8 cellular contexts compared by ENCODE assay signal in the genomic region with DNA sequence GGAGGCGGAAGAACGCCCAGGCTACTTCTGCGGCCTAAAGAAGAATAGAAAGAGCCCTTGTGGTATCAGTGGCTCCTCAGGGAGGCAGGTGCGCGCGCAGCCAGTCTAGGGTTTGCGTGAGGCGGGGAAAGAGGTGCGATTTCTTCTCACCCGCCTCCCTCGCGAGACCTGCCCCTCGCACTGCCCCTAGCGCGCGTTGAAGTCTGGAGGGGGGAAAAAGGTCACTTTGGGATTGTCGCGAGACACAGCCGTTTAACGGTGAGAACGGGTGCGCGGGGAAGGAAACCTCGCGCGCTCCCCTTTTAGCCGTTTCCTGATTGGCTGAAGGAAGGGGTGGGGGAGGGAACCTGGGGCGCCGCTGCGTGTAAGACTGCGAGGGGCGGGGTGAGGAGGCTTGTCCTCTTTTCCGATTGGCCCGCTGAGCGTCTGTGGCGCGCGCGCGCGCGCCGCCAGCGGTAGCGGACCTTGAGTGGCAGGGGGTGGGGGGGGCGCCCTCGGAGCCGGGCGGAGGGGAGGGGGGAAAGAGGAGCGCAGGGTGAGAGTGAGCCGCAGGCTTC. TPM values are rescaled to one million over a fixed set of nuclear protein-coding genes. Genes with fewer than 3 reads are reported as not detected.
DNase-seq lines count a peak whose midpoint lies in the region; ATAC-seq and TF ChIP-seq lines count a peak whose summit lies in the region.

A gene with protein sequence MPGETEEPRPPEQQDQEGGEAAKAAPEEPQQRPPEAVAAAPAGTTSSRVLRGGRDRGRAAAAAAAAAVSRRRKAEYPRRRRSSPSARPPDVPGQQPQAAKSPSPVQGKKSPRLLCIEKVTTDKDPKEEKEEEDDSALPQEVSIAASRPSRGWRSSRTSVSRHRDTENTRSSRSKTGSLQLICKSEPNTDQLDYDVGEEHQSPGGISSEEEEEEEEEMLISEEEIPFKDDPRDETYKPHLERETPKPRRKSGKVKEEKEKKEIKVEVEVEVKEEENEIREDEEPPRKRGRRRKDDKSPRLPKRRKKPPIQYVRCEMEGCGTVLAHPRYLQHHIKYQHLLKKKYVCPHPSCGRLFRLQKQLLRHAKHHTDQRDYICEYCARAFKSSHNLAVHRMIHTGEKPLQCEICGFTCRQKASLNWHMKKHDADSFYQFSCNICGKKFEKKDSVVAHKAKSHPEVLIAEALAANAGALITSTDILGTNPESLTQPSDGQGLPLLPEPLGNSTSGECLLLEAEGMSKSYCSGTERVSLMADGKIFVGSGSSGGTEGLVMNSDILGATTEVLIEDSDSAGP (plus strand): TSS at position 429 of the 557 bp plus-strand sequence. CDS start 219 bp downstream, outside the sequence.

- peak within 1 kb of the TSS; percentile 94 to 97 for H3K4me3 ChIP-seq in ascending aorta
- H3K4me3 ChIP-seq in right cardiac atrium (ENCODE audit: low read length): peak within 1 kb of the TSS; percentile 87
- peak within 1 kb of the TSS; percentile 92 for H3K4me3 ChIP-seq in psoas muscle
- H3K4me3 ChIP-seq in urinary bladder (ENCODE audit: low read depth, low read length): peak within 1 kb of the TSS; percentile 98

- H3K27me3 ChIP-seq in ascending aorta: no peaks in the 10 kb centered on the region
- no peaks in the 10 kb centered on the region for H3K27me3 ChIP-seq in right cardiac atrium (ENCODE audit: control insufficient read depth, insufficient read depth)
- H3K27me3 ChIP-seq in psoas muscle (ENCODE audit: insufficient read depth in 3 of 3, low read length in 2 of 3): no peaks in the 10 kb centered on the region

- peak; percentile 58 for TF ChIP-seq POLR2A in GM15510 (IDR thresholded peaks at IDR 0.05; ENCODE audit: borderline replicate concordance, extremely low read depth, insufficient read length)

- ATAC-seq in HG02943 (IDR thresholded peaks at IDR 0.05; ENCODE audit: low read depth, unreplicated experiment) (peak; percentile 36), right cardiac atrium (peak; percentile 92 to 93), psoas muscle (peak; percentile 81 to 84 (median 82))

- WGBS in right cardiac atrium: under 1% methylated on average over 51 of the region's 51 CpGs
- WGBS in psoas muscle, 3 donors: 0% methylated on average over 22 to 50 of the region's 51 CpGs
- under 1% methylated on average over 49 of the region's 51 CpGs for WGBS in urinary bladder

- peak; percentile 94 for DNase-seq in NCI-H2029 treated with DMSO at 0.1 percent for 48 hours (lab: John Stamatoyannopoulos, UW)
- DNase-seq in T-helper 22 cell (ENCODE audit: low read depth): peak; percentile 97
- peak; percentile 92 to 99 for DNase-seq in ascending aorta (ENCODE audit: low spot score in 2 of 2)
- DNase-seq in right cardiac atrium: peak; percentile 98 to 99 (median 99)
- peak; percentile 98 to 99 for DNase-seq in psoas muscle

- H3K36me3 ChIP-seq in ascending aorta (no peaks in the 10 kb centered on the region), psoas muscle (ENCODE audit: insufficient read depth in 1 of 2, low read depth in 1 of 2) (no peaks in the 10 kb centered on the region), urinary bladder (ENCODE audit: insufficient read depth) (no peaks in the 10 kb centered on the region)

- H3K9me3 ChIP-seq in ascending aorta: no peaks in the 10 kb centered on the region
- no peaks in the 10 kb centered on the region for H3K9me3 ChIP-seq in right cardiac atrium (ENCODE audit: control insufficient read depth, low read length)
- H3K9me3 ChIP-seq in psoas muscle: no peaks in the 10 kb centered on the region

- TF ChIP-seq CTCF in ascending aorta (IDR thresholded peaks at IDR 0.05) (no peak), psoas muscle (IDR thresholded peaks at IDR 0.05) (no peak)

- H3K4me1 ChIP-seq in ascending aorta (peaks cover 0 to 37% of the 10 kb centered on the region in 2 donors), right cardiac atrium (ENCODE audit: control insufficient read depth, insufficient read depth, low read length) (peaks cover 2% of the 10 kb centered on the region), psoas muscle (peaks cover 70% of the 10 kb centered on the region), urinary bladder (ENCODE audit: insufficient read depth) (no peaks in the 10 kb centered on the region)

- intact Hi-C loops in ascending aorta (cut with DNase I) (loop anchor here (1.0 to 10.0 kb wide), 12 partner anchors 14 to 1504 kb away; a partner anchor contains a TSS), right cardiac atrium (cut with DNase I) (loop anchor here in 3 of 4 donors (10.0 kb wide), 1 partner anchor 96 kb away; no protein-coding TSS in a partner anchor), psoas muscle (cut with DNase I) (loop anchor here (5.0 kb wide), 1 partner anchor 49 kb away; no protein-coding TSS in a partner anchor)

- peak within 1 kb of the TSS; percentile 98 to 99 for H3K27ac ChIP-seq in ascending aorta
- peak within 1 kb of the TSS; percentile 100 for H3K27ac ChIP-seq in right cardiac atrium (ENCODE audit: low read length)
- H3K27ac ChIP-seq in psoas muscle: peak within 1 kb of the TSS; percentile 100
- peak within 1 kb of the TSS; percentile 100 for H3K27ac ChIP-seq in urinary bladder (ENCODE audit: low read depth)

RNA-seq across cellular contexts. Expression of the gene that starts here (rescaled TPM):
- total RNA-seq in ascending aorta (32.5 TPM), right cardiac atrium (10 to 100 TPM; 53.3 to 60.9 (median 55.8) TPM), psoas muscle (10 to 100 TPM; 68.3 to 94.1 (median 79.4) TPM), urinary bladder (54.0 TPM)
- polyA plus RNA-seq in right cardiac atrium (16.7 TPM), psoas muscle (10 to 100 TPM; 27.8 to 88.7 (median 49.4) TPM), urinary bladder (37.9 TPM)

Comparison
In these comparisons a context has a peak if more than half of its experiments do, and no peak if none do; other contexts are left out.
1. Peak in every context shown above with its lines: DNase-seq, ATAC-seq, H3K4me3 ChIP-seq and H3K27ac ChIP-seq.
2. ATAC-seq: peak in every context shown above with its lines; median percentile 92 in right cardiac atrium; 82 in psoas muscle; 36 in HG02943.